Comparison of ENCODE assay signal across 11 cellular contexts in genomic region chrX:46904626-46905025, GRCh38.
"Had no signal": no experiment of that assay in that cellular context is flagged by ENCODE, and none has a peak within 500 bp of the region (broad histone marks: within the 10 kb centered on the region; RNA-seq: fewer than 3 reads in every experiment).

No MANE protein-coding gene starts in this region.

- DNase-seq: gastrocnemius medialis; naive thymus-derived CD4-positive, alpha-beta T cell; nephron progenitor cell; psoas muscle; stimulated activated CD4-positive, alpha-beta T cell treated with anti-CD3 and anti-CD28 coated beads, Interleukin-2, amount 100 ng/mL, for 24 hours; stimulated activated CD4-positive, alpha-beta T cell treated with anti-CD3 and anti-CD28 coated beads, Interleukin-4, amount 100 ng/mL, for 4 hours; stimulated activated naive B cell treated with anti-CD40 and anti-IgM and Interleukin-4, amounts not matched to agents 10 μg/mL and 1 μg/mL and 100 μg/mL, for 72 hours had no signal

- H3K27ac ChIP-seq: coronary artery, gastrocnemius medialis, parathyroid adenoma, psoas muscle, testis, tibial nerve had no signal

- H3K27me3 ChIP-seq: gastrocnemius medialis, testis had no signal

- H3K4me1 ChIP-seq: gastrocnemius medialis, parathyroid adenoma, psoas muscle, testis, tibial nerve had no signal

- H3K36me3 ChIP-seq: gastrocnemius medialis, tibial nerve had no signal

- H3K9ac ChIP-seq: parathyroid adenoma had no signal

- H3K9me3 ChIP-seq: gastrocnemius medialis, psoas muscle, testis, tibial nerve had no signal
